In genomic region chr20:10369723-10370090, GRCh38 we compare ENCODE assay signal across 13 cellular contexts.
DNase-seq lines count a peak whose midpoint lies in the region; ATAC-seq and TF ChIP-seq lines count a peak whose summit lies in the region.
"Had no signal": no experiment of that assay in that cellular context is flagged by ENCODE, and none has a peak within 500 bp of the region (broad histone marks: within the 10 kb centered on the region; RNA-seq: fewer than 3 reads in every experiment).

No MANE protein-coding gene starts in this region.

- TF ChIP-seq CTCF in astrocyte of the cerebellum (IDR thresholded peaks at IDR 0.05; ENCODE audit: low read depth, low read length, missing control alignments), result no peak

- in situ Hi-C loops in astrocyte of the cerebellum (cut with HindIII; ENCODE audit: low sequenced_read_pairs), result no loop called here

- ATAC-seq in HG03442 (IDR thresholded peaks at IDR 0.05; ENCODE audit: unreplicated experiment) (no peak), GM19467 (IDR thresholded peaks at IDR 0.05; ENCODE audit: unreplicated experiment) (no peak)

- DNase-seq in NCI-H2196 (lab: John Stamatoyannopoulos, UW; ENCODE audit: unreplicated experiment) (peak; percentile 6), NCI-H2196 treated with DMSO at 0.1 percent for 48 hours (lab: John Stamatoyannopoulos, UW; ENCODE audit: unreplicated experiment) (no peak), astrocyte of the cerebellum (ENCODE audit: low read depth) (peak; percentile 42), kidney glomerular epithelial cell (lab: John Stamatoyannopoulos, UW) (peak; percentile 39), ureter (ENCODE audit: low spot score) (peak; percentile 45), NCI-H82 (lab: John Stamatoyannopoulos, UW) (no peak)
- DNase-seq: activated CD4-positive, alpha-beta memory T cell treated with anti-CD3 and anti-CD28 coated beads, Interleukin-2, amount 10 ng/mL, durations not matched to agents 7 days and 5 days; activated naive CD4-positive, alpha-beta T cell; hippocampal formation; NCI-H1417; T-helper 1 cell had no signal

- H3K4me3 ChIP-seq in astrocyte of the cerebellum (ENCODE audit: low read depth, low read length), result no peak overlapping the region

Comparison
In these comparisons a context has a peak if more than half of its experiments do, and no peak if none do; other contexts are left out.
1. DNase-seq: peak in NCI-H2196 (single experiment), astrocyte of the cerebellum (single experiment), kidney glomerular epithelial cell (single experiment) and ureter (single experiment); none in NCI-H2196 treated with DMSO at 0.1 percent for 48 hours (single experiment) and NCI-H82 (single experiment).